Comparison of ENCODE assay signal across 9 cellular contexts in the genomic region with DNA sequence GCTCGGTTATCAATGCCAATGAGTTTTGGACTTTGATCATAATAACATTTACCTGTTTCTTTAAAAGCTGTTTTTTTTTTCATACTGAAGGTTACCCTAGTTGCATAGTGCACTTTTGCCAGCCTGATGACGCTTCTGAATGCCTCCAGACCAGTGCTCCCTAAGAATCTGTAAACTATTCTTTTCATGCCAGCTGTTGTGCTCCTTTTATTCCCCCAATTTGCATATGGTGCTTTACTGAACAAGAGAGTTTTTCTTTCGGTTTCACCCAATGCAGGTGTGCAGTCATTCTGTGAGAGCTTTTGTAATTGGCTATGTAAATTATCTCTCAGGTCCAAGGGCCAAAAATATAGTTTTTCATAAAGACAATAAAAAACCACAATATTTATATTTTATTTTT. TPM values are rescaled to one million over a fixed set of nuclear protein-coding genes. Genes with fewer than 3 reads are reported as not detected.
DNase-seq lines count a peak whose midpoint lies in the region; ATAC-seq and TF ChIP-seq lines count a peak whose summit lies in the region.
"Had no signal": no experiment of that assay in that cellular context is flagged by ENCODE, and none has a peak within 500 bp of the region (broad histone marks: within the 10 kb centered on the region; RNA-seq: fewer than 3 reads in every experiment).

No MANE protein-coding gene starts in this region.

- in situ Hi-C loops in gastrocnemius medialis (cut with MboI; ENCODE audit: low sequenced_read_pairs in 4 of 4): no loop called here

- H3K9me3 Mint-ChIP-seq in activated CD4-positive, alpha-beta T cell treated with anti-CD3 and anti-CD28 coated beads, Interleukin-2, amount 10 ng/mL, durations not matched to agents 24 days and 14 days: peaks cover 11% of the 10 kb centered on the region

- TF ChIP-seq CTCF in OCI-LY3 (IDR thresholded peaks at IDR 0.05; ENCODE audit: low read depth, low read length) (no peak), gastrocnemius medialis (IDR thresholded peaks at IDR 0.05 in 4 of 5, conservative IDR thresholded peaks at IDR 0.05 in 1 of 5) (no peak)

- no peaks in the 10 kb centered on the region for H3K79me2 ChIP-seq in OCI-LY3 (ENCODE audit: low read length)
- H3K79me2 ChIP-seq: parathyroid adenoma had no signal

- H3K9ac ChIP-seq in OCI-LY3 (ENCODE audit: low read length): peak overlapping the region; percentile 40; the same call in 1 of the 2 replicates
- H3K9ac ChIP-seq: parathyroid adenoma had no signal

- no peak overlapping the region for H2AFZ ChIP-seq in OCI-LY3 (ENCODE audit: low read depth, low read length)
- H2AFZ ChIP-seq: parathyroid adenoma had no signal

- H3K4me1 ChIP-seq in OCI-LY3 (ENCODE audit: low read length): peaks cover 39% of the 10 kb centered on the region
- H3K4me1 ChIP-seq in gastrocnemius medialis: no peaks in the 10 kb centered on the region

- H4K20me1 ChIP-seq in OCI-LY3 (ENCODE audit: insufficient read depth, low read length): no peaks in the 10 kb centered on the region

- H3K36me3 ChIP-seq in OCI-LY3 (replicated peaks; ENCODE audit: low read depth, low read length) (no peaks in the 10 kb centered on the region), gastrocnemius medialis (no peaks in the 10 kb centered on the region)

- H3K27ac Mint-ChIP-seq in activated CD4-positive, alpha-beta T cell treated with anti-CD3 and anti-CD28 coated beads, Interleukin-2, amount 10 ng/mL, durations not matched to agents 24 days and 14 days: no peak overlapping the region

- peak; percentile 85 for ATAC-seq in HG02763 (IDR thresholded peaks at IDR 0.05; ENCODE audit: unreplicated experiment)
- no peak for ATAC-seq in gastrocnemius medialis

- peak overlapping the region; percentile 47 for H3K4me3 ChIP-seq in OCI-LY3 (ENCODE audit: low read length)
- H3K4me3 ChIP-seq in gastrocnemius medialis: no peak overlapping the region

- no peaks in the 10 kb centered on the region for H3K9me3 ChIP-seq in OCI-LY3 (ENCODE audit: insufficient read depth, low read length)
- H3K9me3 ChIP-seq in gastrocnemius medialis: no peaks in the 10 kb centered on the region

- DNase-seq in activated CD4-positive, alpha-beta T cell treated with anti-CD3 and anti-CD28 coated beads, Interleukin-2, amount 10 ng/mL, durations not matched to agents 24 days and 14 days: peak; percentile 73
- DNase-seq in activated CD4-positive, alpha-beta T cell treated with anti-CD3 and anti-CD28 coated beads, Interleukin-2, amount 50 U/mL, for 4 hours: no peak
- peak; percentile 32 for DNase-seq in renal cortical epithelial cell (ENCODE audit: low read depth)
- no peak for DNase-seq in NCI-H1436 treated with DMSO at 0.1 percent for 48 hours (lab: John Stamatoyannopoulos, UW)
- no peak for DNase-seq in cerebellar nuclear complex (lab: John Stamatoyannopoulos, UW)
- DNase-seq in gastrocnemius medialis: no peak

- H3K4me3 Mint-ChIP-seq in activated CD4-positive, alpha-beta T cell treated with anti-CD3 and anti-CD28 coated beads, Interleukin-2, amount 10 ng/mL, durations not matched to agents 24 days and 14 days: peak overlapping the region; percentile 0

- peak overlapping the region; percentile 77 for H3K4me2 ChIP-seq in OCI-LY3 (ENCODE audit: low read length)

- peaks cover 30% of the 10 kb centered on the region for H3K4me1 Mint-ChIP-seq in activated CD4-positive, alpha-beta T cell treated with anti-CD3 and anti-CD28 coated beads, Interleukin-2, amount 10 ng/mL, durations not matched to agents 24 days and 14 days

- intact Hi-C loops in activated CD4-positive, alpha-beta T cell treated with anti-CD3 and anti-CD28 coated beads, Interleukin-2, amount 10 ng/mL, durations not matched to agents 24 days and 14 days (cut with micrococcal nuclease): loop anchor here (1.0 to 5.0 kb wide), 3 partner anchors 48 to 207 kb away; partner anchors contain the start of gene GLCCI1
- intact Hi-C loops in gastrocnemius medialis (cut with DNase I; ENCODE audit: low total_unique reads): no loop called here

- no peak for TF ChIP-seq POLR2A in gastrocnemius medialis (IDR thresholded peaks at IDR 0.05)

- H3K27me3 ChIP-seq in OCI-LY3 (ENCODE audit: low read depth, low read length) (no peaks in the 10 kb centered on the region), gastrocnemius medialis (no peaks in the 10 kb centered on the region)

- H3K36me3 Mint-ChIP-seq in activated CD4-positive, alpha-beta T cell treated with anti-CD3 and anti-CD28 coated beads, Interleukin-2, amount 10 ng/mL, durations not matched to agents 24 days and 14 days (ENCODE audit: low read depth): no peaks in the 10 kb centered on the region

- no peaks in the 10 kb centered on the region for H3K27me3 Mint-ChIP-seq in activated CD4-positive, alpha-beta T cell treated with anti-CD3 and anti-CD28 coated beads, Interleukin-2, amount 10 ng/mL, durations not matched to agents 24 days and 14 days

- H3K27ac ChIP-seq in OCI-LY3 (ENCODE audit: low read length) (peak overlapping the region; percentile 79), gastrocnemius medialis (no peak overlapping the region)
- H3K27ac ChIP-seq: parathyroid adenoma had no signal

RNA-seq across cellular contexts. Expression of gene GLCCI1, which starts 48.1 kb away (rescaled TPM):
- 10.1 and 10.9 TPM in 2 replicates for total RNA-seq in activated CD4-positive, alpha-beta T cell treated with anti-CD3 and anti-CD28 coated beads, Interleukin-2, amount 10 ng/mL, durations not matched to agents 24 days and 14 days
- total RNA-seq in renal cortical epithelial cell (2.8 and 22.3 TPM in 2 replicates), gastrocnemius medialis (1 to 10 TPM; 1.2 to 6.1 (median 2.6) TPM)

Comparison
In these comparisons a context has a peak if more than half of its experiments do, and no peak if none do; other contexts are left out.
1. DNase-seq: peak in activated CD4-positive, alpha-beta T cell treated with anti-CD3 and anti-CD28 coated beads, Interleukin-2, amount 10 ng/mL, durations not matched to agents 24 days and 14 days (single experiment) and renal cortical epithelial cell (single experiment); none in activated CD4-positive, alpha-beta T cell treated with anti-CD3 and anti-CD28 coated beads, Interleukin-2, amount 50 U/mL, for 4 hours (0 of 2), NCI-H1436 treated with DMSO at 0.1 percent for 48 hours (single experiment), cerebellar nuclear complex (0 of 2) and gastrocnemius medialis (0 of 2).